ENCODE assay signal across 8 cellular contexts in the genomic region with DNA sequence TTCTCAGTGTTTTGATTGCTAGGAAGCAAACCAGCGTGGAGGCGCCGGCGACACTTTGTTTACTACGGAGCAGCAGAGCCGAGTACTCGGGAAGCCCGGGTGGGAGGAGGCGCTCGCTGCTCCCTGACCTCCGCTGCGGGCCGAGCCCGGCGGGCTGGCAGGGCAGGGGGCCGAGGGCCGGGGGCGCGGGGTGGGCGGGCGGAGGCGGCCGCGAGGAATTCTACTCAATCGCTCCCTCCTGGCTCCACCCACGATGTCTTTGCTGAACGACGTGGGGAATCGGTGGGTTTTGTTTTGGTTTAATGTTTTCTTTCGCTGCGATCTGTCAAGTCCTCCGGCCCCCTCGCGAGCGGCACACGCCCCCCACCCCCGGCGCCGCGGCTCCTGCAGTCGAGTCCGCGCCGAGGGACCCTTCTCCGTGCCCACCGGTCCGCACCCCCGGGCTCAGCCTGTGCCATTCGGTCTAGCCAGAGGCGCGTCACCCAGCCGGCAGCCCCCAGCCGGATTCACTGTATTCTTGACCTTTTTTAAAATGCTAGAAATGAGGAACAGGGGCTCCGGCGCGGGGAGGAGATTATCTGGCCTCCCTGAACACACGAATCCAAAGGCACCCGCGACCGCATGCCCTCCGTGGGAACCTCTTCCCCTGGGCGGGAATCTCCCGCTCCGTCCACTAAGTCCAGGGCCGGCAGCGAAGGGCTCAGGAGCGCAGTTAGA. TPM values are rescaled to one million over a fixed set of nuclear protein-coding genes. Genes with fewer than 3 reads are reported as not detected.
DNase-seq lines count a peak whose midpoint lies in the region; ATAC-seq and TF ChIP-seq lines count a peak whose summit lies in the region.

No MANE protein-coding gene starts in this region.

- H4K20me1 ChIP-seq in osteoblast (ENCODE audit: insufficient read depth, low read length), result no peaks in the 10 kb centered on the region

- no peak overlapping the region for H3K27ac ChIP-seq in osteoblast (ENCODE audit: low read depth, low read length)

- H3K79me2 ChIP-seq in osteoblast (ENCODE audit: insufficient read depth, low read length), result peaks cover 22% of the 10 kb centered on the region

- intact Hi-C loops in Right ventricle myocardium inferior (cut with DNase I), result loop anchor here (5.0 to 10.0 kb wide), 3 partner anchors 105 to 595 kb away; no protein-coding TSS in a partner anchor

- peak overlapping the region; percentile 82 for H2AFZ ChIP-seq in osteoblast (ENCODE audit: low read length)

- peak overlapping the region; percentile 69 for H3K4me3 ChIP-seq in NB4 (ENCODE audit: low read depth, low read length)
- H3K4me3 ChIP-seq in osteoblast (ENCODE audit: insufficient read depth, low read length), result peak overlapping the region; percentile 89

- no peaks in the 10 kb centered on the region for H3K9me3 ChIP-seq in osteoblast (ENCODE audit: low read depth, low read length)

- ATAC-seq in GM21381 (IDR thresholded peaks at IDR 0.05; ENCODE audit: unreplicated experiment), result peak; percentile 14
- peak; percentile 38 for ATAC-seq in Right ventricle myocardium inferior

- H3K4me1 ChIP-seq in osteoblast (ENCODE audit: insufficient read depth, low read length), result peaks cover 3% of the 10 kb centered on the region

- H3K4me2 ChIP-seq in osteoblast (ENCODE audit: insufficient read depth, low read length), result peak overlapping the region; percentile 81

- no peak for TF ChIP-seq POLR2A in NB4 (IDR thresholded peaks at IDR 0.05; ENCODE audit: extremely low read depth, insufficient read length)

- H3K27me3 ChIP-seq in osteoblast (ENCODE audit: insufficient read depth, low read length), result peaks cover 4% of the 10 kb centered on the region

- TF ChIP-seq CTCF in NB4 (IDR thresholded peaks at IDR 0.05; ENCODE audit: low read depth, low read length), result no peak
- TF ChIP-seq CTCF in osteoblast (IDR thresholded peaks at IDR 0.05; ENCODE audit: extremely low read depth, low read depth, low read length), result no peak

- no peaks in the 10 kb centered on the region for H3K36me3 ChIP-seq in osteoblast (ENCODE audit: insufficient read depth, low read length)

- DNase-seq in CMK (ENCODE audit: low read depth) (peak; percentile 18), NB4 (ENCODE audit: low read depth) (peak; percentile 69), activated gamma-delta T cell (lab: John Stamatoyannopoulos, UW) (peak; percentile 40), Right ventricle myocardium inferior (ENCODE audit: missing footprints) (peak; percentile 92), osteoblast (ENCODE audit: insufficient read length, low spot score, missing footprints) (peak; percentile 89), NCI-H2029 treated with DMSO at 0.1 percent for 48 hours (lab: John Stamatoyannopoulos, UW) (no peak), NCI-H1694 treated with DMSO at 0.1 percent for 48 hours (lab: John Stamatoyannopoulos, UW) (no peak)

RNA-seq across cellular contexts. Expression of a gene that starts 0.6 kb away (rescaled TPM):
- total RNA-seq in Right ventricle myocardium inferior (14.5 TPM), osteoblast (7.4 and 7.6 TPM in 2 replicates)

Comparison
In these comparisons a context has a peak if more than half of its experiments do, and no peak if none do; other contexts are left out.
1. DNase-seq: peak in CMK (single experiment), NB4 (single experiment), activated gamma-delta T cell (single experiment), Right ventricle myocardium inferior (single experiment) and osteoblast (single experiment); none in NCI-H2029 treated with DMSO at 0.1 percent for 48 hours (single experiment) and NCI-H1694 treated with DMSO at 0.1 percent for 48 hours (single experiment).